ENCODE assay signal across 25 cellular contexts in genomic region chr16:3754772-3755171, GRCh38.
"Had no signal": no experiment of that assay in that cellular context is flagged by ENCODE, and none has a peak within 500 bp of the region (broad histone marks: within the 10 kb centered on the region; RNA-seq: fewer than 3 reads in every experiment).

No MANE protein-coding gene starts in this region.

- H3K27ac ChIP-seq: KMS-11, Peyer's patch, RWPE1, SJSA1 had no signal

- DNase-seq: activated B cell treated with CpG ODN at 0.5 μM for 24 hours; activated CD4-positive, alpha-beta T cell treated with anti-CD3 and anti-CD28 coated beads for 1 hour; activated CD4-positive, alpha-beta T cell treated with anti-CD3 and anti-CD28 coated beads, Interleukin-2, amount 10 ng/mL, durations not matched to agents 24 days and 14 days; activated CD4-positive, alpha-beta T cell treated with anti-CD3 and anti-CD28 coated beads, Interleukin-2, amount 50 U/mL, for 48 hours; activated CD8-positive, alpha-beta memory T cell treated with anti-CD3 and anti-CD28 coated beads for 24 hours; activated gamma-delta T cell treated with Interleukin-2 at 50 U/mL for 16 hours; activated naive CD4-positive, alpha-beta T cell treated with anti-CD3 and anti-CD28 coated beads, Interleukin-2, amount 10 ng/mL, durations not matched to agents 7 days and 5 days; activated naive CD8-positive, alpha-beta T cell treated with anti-CD3 and anti-CD28 coated beads for 36 hours; activated T-cell treated with anti-CD3 and anti-CD28 coated beads, Interleukin-2, amount 50 U/mL, for 48 hours; caudate nucleus; MV-4-11; NCI-H1105; NCI-H1436 treated with DMSO at 0.1 percent for 48 hours; NCI-H187; NCI-H2081; NCI-H446; NCI-H524; Peyer's patch; Right ventricle myocardium superior; T-helper 2 cell; T1000 had no signal

- H3K27me3 Mint-ChIP-seq: activated B cell treated with CpG ODN at 0.5 μM for 24 hours; activated CD4-positive, alpha-beta T cell treated with anti-CD3 and anti-CD28 coated beads, Interleukin-2, amount 10 ng/mL, durations not matched to agents 24 days and 14 days; activated naive CD4-positive, alpha-beta T cell treated with anti-CD3 and anti-CD28 coated beads, Interleukin-2, amount 10 ng/mL, durations not matched to agents 7 days and 5 days; activated naive CD8-positive, alpha-beta T cell treated with anti-CD3 and anti-CD28 coated beads for 36 hours had no signal

- H3K27ac Mint-ChIP-seq: activated B cell treated with CpG ODN at 0.5 μM for 24 hours; activated CD4-positive, alpha-beta T cell treated with anti-CD3 and anti-CD28 coated beads, Interleukin-2, amount 10 ng/mL, durations not matched to agents 24 days and 14 days; activated naive CD4-positive, alpha-beta T cell treated with anti-CD3 and anti-CD28 coated beads, Interleukin-2, amount 10 ng/mL, durations not matched to agents 7 days and 5 days; activated naive CD8-positive, alpha-beta T cell treated with anti-CD3 and anti-CD28 coated beads for 36 hours; activated T-helper 2 cell treated with anti-CD3 and anti-CD28 coated beads, Interferon-gamma antibody, Interleukin-2, Interleukin-4, amounts not matched to agents 10 μg/mL and 5 μg/mL and 100 μg/mL, durations not matched to agents 14 hours and 24 hours and 36 hours had no signal

- H3K27me3 ChIP-seq: Peyer's patch, SJSA1 had no signal

- H3K4me2 ChIP-seq: KMS-11 had no signal

- H3K4me1 Mint-ChIP-seq: activated B cell treated with CpG ODN at 0.5 μM for 24 hours had no signal

- H3K4me1 ChIP-seq: Peyer's patch, SJSA1 had no signal

- H3K9me3 ChIP-seq: Peyer's patch, SJSA1 had no signal

- H3K4me3 ChIP-seq: Peyer's patch, SJSA1 had no signal

- H3K9ac ChIP-seq: KMS-11 had no signal

- H3K9me3 Mint-ChIP-seq: activated B cell treated with CpG ODN at 0.5 μM for 24 hours; activated CD4-positive, alpha-beta T cell treated with anti-CD3 and anti-CD28 coated beads, Interleukin-2, amount 10 ng/mL, durations not matched to agents 24 days and 14 days; activated naive CD4-positive, alpha-beta T cell treated with anti-CD3 and anti-CD28 coated beads, Interleukin-2, amount 10 ng/mL, durations not matched to agents 7 days and 5 days; activated naive CD8-positive, alpha-beta T cell treated with anti-CD3 and anti-CD28 coated beads for 36 hours; activated T-helper 2 cell treated with anti-CD3 and anti-CD28 coated beads, Interferon-gamma antibody, Interleukin-2, Interleukin-4, amounts not matched to agents 10 μg/mL and 5 μg/mL and 100 μg/mL, durations not matched to agents 14 hours and 24 hours and 36 hours had no signal

- H3K4me3 Mint-ChIP-seq: activated B cell treated with CpG ODN at 0.5 μM for 24 hours; activated CD4-positive, alpha-beta T cell treated with anti-CD3 and anti-CD28 coated beads, Interleukin-2, amount 10 ng/mL, durations not matched to agents 24 days and 14 days; activated naive CD4-positive, alpha-beta T cell treated with anti-CD3 and anti-CD28 coated beads, Interleukin-2, amount 10 ng/mL, durations not matched to agents 7 days and 5 days; activated naive CD8-positive, alpha-beta T cell treated with anti-CD3 and anti-CD28 coated beads for 36 hours had no signal
